ENCODE assay signal across 8 cellular contexts in genomic region chr14:105859073-105859716, GRCh38.
DNase-seq lines count a peak whose midpoint lies in the region; ATAC-seq and TF ChIP-seq lines count a peak whose summit lies in the region.
"Not testable (repeated sequence)": the region's sequence is repeated elsewhere in the genome, so short reads cannot be mapped to it uniquely, and the experiment has no call there.

No MANE protein-coding gene starts in this region.

- not testable (repeated sequence) for H3K9me2 ChIP-seq in Loucy (replicated peaks; ENCODE audit: low read depth, low read length)

- peak overlapping the region; percentile 92 for H3K4me2 ChIP-seq in Loucy (ENCODE audit: low read depth, low read length, poor library complexity, severe bottlenecking)

- not testable (repeated sequence) for H3K9me3 Mint-ChIP-seq in activated T-cell treated with anti-CD3 and anti-CD28 coated beads, Interleukin-2, amount 50 U/mL, for 4 hours

- ATAC-seq in activated T-cell treated with anti-CD3 and anti-CD28 coated beads, Interleukin-2, amount 50 U/mL, for 4 hours, result peak in 1 of 2 donors; percentile 13
- ATAC-seq in lower lobe of right lung, result peak; percentile 4 to 10
- ATAC-seq in sciatic nerve, result not testable (repeated sequence)
- ATAC-seq in aorta (ENCODE audit: low FRiP score), result peak; percentile 2

- H3K27me3 ChIP-seq in Loucy (ENCODE audit: insufficient read depth, low read length, poor library complexity, severe bottlenecking); aorta (ENCODE audit: control insufficient read depth in 1 of 2, insufficient read depth in 2 of 2, low read length in 1 of 2): not testable (repeated sequence)
- H3K27me3 ChIP-seq in WERI-Rb-1 (ENCODE audit: insufficient read depth, low read depth, severe bottlenecking) (peaks cover 67% of the 10 kb centered on the region), dorsolateral prefrontal cortex (peaks cover 0 to 29% (median 5%) of the 10 kb centered on the region in 45 donors), lower lobe of right lung (ENCODE audit: low read depth) (peaks cover 14% of the 10 kb centered on the region)

- H3K36me3 ChIP-seq in Loucy (ENCODE audit: insufficient read depth, low read length), result peaks cover 16% of the 10 kb centered on the region; the same call in 1 of the 2 replicates
- H3K36me3 ChIP-seq in WERI-Rb-1; lower lobe of right lung; aorta (ENCODE audit: control insufficient read depth in 1 of 2, insufficient read depth in 2 of 2, low read length in 1 of 2): not testable (repeated sequence)

- H3K79me2 ChIP-seq in Loucy (ENCODE audit: insufficient read depth, low read length), result peaks cover 90% of the 10 kb centered on the region

- peaks cover 32% of the 10 kb centered on the region for H3K4me1 Mint-ChIP-seq in activated T-cell treated with anti-CD3 and anti-CD28 coated beads, Interleukin-2, amount 50 U/mL, for 4 hours (ENCODE audit: low read depth)

- intact Hi-C loops in dorsolateral prefrontal cortex (cut with DNase I); lower lobe of right lung (cut with DNase I); sciatic nerve (cut with DNase I); aorta (cut with DNase I): not testable (repeated sequence)

- not testable (repeated sequence) for H4K20me1 ChIP-seq in Loucy (ENCODE audit: insufficient read depth, low read length, poor library complexity, severe bottlenecking)

- DNase-seq in D341Med (ENCODE audit: low spot score), result peak; percentile 2
- DNase-seq in WERI-Rb-1, result peak; percentile 2
- peak; percentile 3 for DNase-seq in activated T-cell treated with anti-CD3 and anti-CD28 coated beads, Interleukin-2, amount 50 U/mL, for 4 hours
- peak in 6 of 10 donors; percentile 4 to 36 (median 20) for DNase-seq in dorsolateral prefrontal cortex
- not testable (repeated sequence) for DNase-seq in lower lobe of right lung
- peak; percentile 38 for DNase-seq in sciatic nerve (ENCODE audit: low spot score)
- DNase-seq in aorta, result peak in 1 of 2 donors; percentile 52

- H3K27me3 Mint-ChIP-seq in activated T-cell treated with anti-CD3 and anti-CD28 coated beads, Interleukin-2, amount 50 U/mL, for 4 hours (ENCODE audit: low read depth), result peaks cover 23% of the 10 kb centered on the region

- H3F3A ChIP-seq in Loucy (ENCODE audit: low read depth), result peaks cover 19% of the 10 kb centered on the region

- not testable (repeated sequence) for H3K9me3 ChIP-seq in Loucy (ENCODE audit: insufficient read depth, low read depth, low read length); WERI-Rb-1 (ENCODE audit: severe bottlenecking); lower lobe of right lung; aorta (ENCODE audit: control insufficient read depth, low read length)

- H3K4me1 ChIP-seq in Loucy (ENCODE audit: insufficient read depth, low read length, poor library complexity, severe bottlenecking), result peaks cover 65% of the 10 kb centered on the region
- H3K4me1 ChIP-seq in lower lobe of right lung; aorta (ENCODE audit: control insufficient read depth in 1 of 2, insufficient read depth in 2 of 2, low read length in 2 of 2): not testable (repeated sequence)

- WGBS in aorta, 2 donors, result 86% methylated on average over 13 to 16 of the region's 16 CpGs

- peak overlapping the region; percentile 78 for H3K4me3 Mint-ChIP-seq in activated T-cell treated with anti-CD3 and anti-CD28 coated beads, Interleukin-2, amount 50 U/mL, for 4 hours

- H3K36me3 Mint-ChIP-seq in activated T-cell treated with anti-CD3 and anti-CD28 coated beads, Interleukin-2, amount 50 U/mL, for 4 hours (ENCODE audit: insufficient read depth), result not testable (repeated sequence)

- peak overlapping the region; percentile 75 for H3K4me3 ChIP-seq in Loucy (ENCODE audit: low read length, poor library complexity, severe bottlenecking)
- not testable (repeated sequence) for H3K4me3 ChIP-seq in WERI-Rb-1 (ENCODE audit: low read depth, low read length); dorsolateral prefrontal cortex; lower lobe of right lung; aorta (ENCODE audit: low read length in 2 of 2)

- H3K9ac ChIP-seq in Loucy (ENCODE audit: low read depth, low read length, poor library complexity, severe bottlenecking), result peak overlapping the region; percentile 80

- not testable (repeated sequence) for TF ChIP-seq CTCF in Loucy (conservative IDR thresholded peaks at IDR 0.05; ENCODE audit: low read length); WERI-Rb-1 (IDR thresholded peaks at IDR 0.05; ENCODE audit: low read depth, low read length); dorsolateral prefrontal cortex (IDR thresholded peaks at IDR 0.05 in 54 of 56, conservative IDR thresholded peaks at IDR 0.05 in 2 of 56; ENCODE audit: low read depth in 1 of 56, partially characterized antibody in 56 of 56); lower lobe of right lung (IDR thresholded peaks at IDR 0.05)

- not testable (repeated sequence) for H2AFZ ChIP-seq in Loucy (ENCODE audit: low read length)

- not testable (repeated sequence) for H3K27ac ChIP-seq in WERI-Rb-1; dorsolateral prefrontal cortex; lower lobe of right lung; aorta (ENCODE audit: low read depth in 1 of 2, low read length in 2 of 2)
